In genomic region chr20:43537921-43538854, GRCh38 we compare ENCODE assay signal across 9 cellular contexts. TPM values are rescaled to one million over a fixed set of nuclear protein-coding genes. Genes with fewer than 3 reads are reported as not detected.
DNase-seq lines count a peak whose midpoint lies in the region; ATAC-seq and TF ChIP-seq lines count a peak whose summit lies in the region.
"Had no signal": no experiment of that assay in that cellular context is flagged by ENCODE, and none has a peak within 500 bp of the region (broad histone marks: within the 10 kb centered on the region; RNA-seq: fewer than 3 reads in every experiment).

No MANE protein-coding gene starts in this region.

- peaks cover 3% of the 10 kb centered on the region for H3K36me3 ChIP-seq in IMR-90 (ENCODE audit: control insufficient read depth, insufficient read depth, low read length)
- H3K36me3 ChIP-seq in RWPE2 (ENCODE audit: low read depth): peaks cover 36% of the 10 kb centered on the region
- H3K36me3 ChIP-seq in parathyroid adenoma (ENCODE audit: control insufficient read depth, insufficient read depth, low read length): no peaks in the 10 kb centered on the region

- no peak overlapping the region for H4K8ac ChIP-seq in IMR-90 (ENCODE audit: low read depth in 2 of 2, low read length in 2 of 2)

- H3K4me2 ChIP-seq in IMR-90 (ENCODE audit: low read depth, low read length) (no peak overlapping the region), parathyroid adenoma (ENCODE audit: low read length) (no peak overlapping the region)

- H3K79me1 ChIP-seq in IMR-90 (ENCODE audit: low read depth in 1 of 2, low read length in 2 of 2): no peaks in the 10 kb centered on the region

- TF ChIP-seq POLR2A in IMR-90 (IDR thresholded peaks at IDR 0.05; ENCODE audit: low read depth, low read length): no peak

- peak; percentile 96 for ATAC-seq in IMR-90 (ENCODE audit: low read depth)
- ATAC-seq in RWPE2 (ENCODE audit: low read depth): peak; percentile 54
- no peak for ATAC-seq in GM18858 (IDR thresholded peaks at IDR 0.05; ENCODE audit: unreplicated experiment)

- no peak overlapping the region for H2BK120ac ChIP-seq in IMR-90 (ENCODE audit: low read depth, low read length)

- H3K9me3 ChIP-seq in IMR-90 (ENCODE audit: control insufficient read depth, insufficient read depth, low read length) (no peaks in the 10 kb centered on the region), RWPE2 (ENCODE audit: severe bottlenecking) (no peaks in the 10 kb centered on the region), parathyroid adenoma (ENCODE audit: control insufficient read depth, low read length) (no peaks in the 10 kb centered on the region)

- H2BK5ac ChIP-seq in IMR-90 (ENCODE audit: low read depth, low read length, poor library complexity, severe bottlenecking): no peak overlapping the region

- H3K9me1 ChIP-seq in IMR-90 (ENCODE audit: insufficient read depth, low read length): no peaks in the 10 kb centered on the region; the same call in 1 of the 2 replicates

- BruUV-seq in IMR-90 (replicated peaks; lab: Mats Ljungman, UMichigan): no TSS peak

- no peak overlapping the region for H3K56ac ChIP-seq in IMR-90 (ENCODE audit: extremely low read depth, insufficient read depth, low read length)

- no peak overlapping the region for H3K23ac ChIP-seq in IMR-90 (ENCODE audit: low read depth, low read length)

- no CpG with 5 or more reads among the region's 4 CpGs for WGBS in IMR-90 (ENCODE audit: extremely low coverage in 2 of 2, insufficient read length in 1 of 2), 2 experiments

- DNase-seq in DMS 273 treated with DMSO at 0.1 percent for 48 hours (lab: John Stamatoyannopoulos, UW): peak; percentile 4
- DNase-seq in IMR-90: peak; percentile 60
- no peak for DNase-seq in RWPE2 (ENCODE audit: low spot score)
- peak; percentile 48 for DNase-seq in activated naive CD4-positive, alpha-beta T cell treated with anti-CD3 and anti-CD28 coated beads, Interleukin-2, amount 50 U/mL, for 16 hours
- DNase-seq in head of caudate nucleus: peak in 41 of 42 donors; percentile 41 to 92 (median 79)
- DNase-seq in GDM1 (lab: John Stamatoyannopoulos, UW): no peak

- no peak overlapping the region for H3K18ac ChIP-seq in IMR-90 (ENCODE audit: low read depth, low read length)

- H3K9ac ChIP-seq in IMR-90 (ENCODE audit: low read depth, low read length) (no peak overlapping the region), parathyroid adenoma (no peak overlapping the region)

- no peak overlapping the region for H2AFZ ChIP-seq in IMR-90 (replicated peaks; ENCODE audit: low read length, poor library complexity)
- H2AFZ ChIP-seq in parathyroid adenoma: no peak overlapping the region

- H4K91ac ChIP-seq in IMR-90 (ENCODE audit: insufficient read depth, low read depth, low read length): no peak overlapping the region

- no peaks in the 10 kb centered on the region for H3K79me2 ChIP-seq in parathyroid adenoma

- no peaks in the 10 kb centered on the region; the same call in 1 of the 2 replicates for H3K27me3 ChIP-seq in IMR-90 (ENCODE audit: control insufficient read depth, insufficient read depth, low read length)
- no peaks in the 10 kb centered on the region for H3K27me3 ChIP-seq in RWPE2 (ENCODE audit: insufficient read depth, poor library complexity, severe bottlenecking)
- no peaks in the 10 kb centered on the region for H3K27me3 ChIP-seq in parathyroid adenoma (ENCODE audit: control insufficient read depth, insufficient read depth, low read length)

- H2BK15ac ChIP-seq in IMR-90 (ENCODE audit: low read depth, low read length): no peak overlapping the region

- H3K27ac ChIP-seq in IMR-90 (ENCODE audit: insufficient read depth, low read length): no peak overlapping the region
- no peak overlapping the region for H3K27ac ChIP-seq in RWPE2 (ENCODE audit: poor library complexity, severe bottlenecking)
- H3K27ac ChIP-seq in parathyroid adenoma: no peak overlapping the region

- CTCF ChIA-PET in IMR-90 (lab: Yijun Ruan, JAX): interaction anchor here (0.5 to 1.6 kb wide), 10 partner anchors 10 to 542 kb away, joined by 3 to 20 read pairs (median 4); partner anchors contain the start of genes IFT52 and SGK2

- no peak overlapping the region for H2BK20ac ChIP-seq in IMR-90 (ENCODE audit: low read depth, low read length)

- H2AK5ac ChIP-seq in IMR-90 (ENCODE audit: low read depth, low read length): 0 out of 2 replicates have a peak overlapping the region, but pooled peaks have one; percentile 21

- dilution Hi-C loops in IMR-90 (cut with HindIII; ENCODE audit: low sequenced_read_pairs, unreplicated experiment): no loop called here

- no peaks in the 10 kb centered on the region for H4K20me1 ChIP-seq in IMR-90 (ENCODE audit: insufficient read depth, low read length)

- no peaks in the 10 kb centered on the region; the same call in 1 of the 2 replicates for H3K4me1 ChIP-seq in IMR-90 (ENCODE audit: control insufficient read depth, insufficient read depth, low read length)
- H3K4me1 ChIP-seq in RWPE2 (ENCODE audit: insufficient read depth, poor library complexity, severe bottlenecking): peaks cover 11% of the 10 kb centered on the region
- no peaks in the 10 kb centered on the region for H3K4me1 ChIP-seq in parathyroid adenoma

- in situ Hi-C loops in IMR-90 (cut with MboI; ENCODE audit: low sequenced_read_pairs): loop anchor here (5.0 to 10.0 kb wide), 2 partner anchors 157 to 544 kb away; no protein-coding TSS in a partner anchor

- TF ChIP-seq CTCF in IMR-90 (conservative IDR thresholded peaks at IDR 0.05; ENCODE audit: low read depth, low read length) (peak; percentile 88), RWPE2 (IDR thresholded peaks at IDR 0.05; ENCODE audit: poor library complexity, severe bottlenecking) (peak; percentile 100), parathyroid adenoma (IDR thresholded peaks at IDR 0.05) (peak; percentile 90)

- H3K4ac ChIP-seq in IMR-90 (ENCODE audit: low read depth, low read length): no peak overlapping the region

- POLR2A ChIA-PET in IMR-90 (lab: Charles Lee; ENCODE audit: unreplicated experiment): no interaction called here

- H3K4me3 ChIP-seq in IMR-90 (ENCODE audit: insufficient read depth, low read depth, low read length): no peak overlapping the region
- H3K4me3 ChIP-seq in RWPE2 (ENCODE audit: severe bottlenecking): no peak overlapping the region
- no peak overlapping the region for H3K4me3 ChIP-seq in parathyroid adenoma (ENCODE audit: low read depth, low read length)

- intact Hi-C loops in IMR-90 (cut with micrococcal nuclease): loop anchor here (1.0 to 5.0 kb wide), 5 partner anchors 52 to 555 kb away; partner anchors contain the start of gene IFT52
- intact Hi-C loops in head of caudate nucleus (cut with DNase I): no loop called here

- H3K14ac ChIP-seq in IMR-90 (replicated peaks; ENCODE audit: low read depth, low read length): no peak overlapping the region

- H4K5ac ChIP-seq in IMR-90 (ENCODE audit: low read depth, low read length): no peak overlapping the region

- TF ChIP-seq RAD21 in IMR-90 (IDR thresholded peaks at IDR 0.05; ENCODE audit: low read length): peak; percentile 83

- peak overlapping the region; percentile 2 for H2AK9ac ChIP-seq in IMR-90 (replicated peaks; ENCODE audit: low read depth, low read length, poor library complexity)

TF ChIP-seq in IMR-90, 13 proteins besides CTCF, POLR2A, EP300 and RAD21:
- TF ChIP-seq MXI1 (IDR thresholded peaks at IDR 0.05; ENCODE audit: borderline replicate concordance, low read depth, low read length) (no peak), FOS (IDR thresholded peaks at IDR 0.05; ENCODE audit: low read depth, low read length) (no peak), BHLHE40 (IDR thresholded peaks at IDR 0.05; ENCODE audit: low read depth, low read length) (no peak), SMC3 (IDR thresholded peaks at IDR 0.05; ENCODE audit: low read depth, low read length) (peak; percentile 85), RFX5 (IDR thresholded peaks at IDR 0.05; ENCODE audit: low read depth, low read length) (no peak), ELK1 (IDR thresholded peaks at IDR 0.05; ENCODE audit: borderline replicate concordance, low read depth, low read length) (no peak), USF2 (IDR thresholded peaks at IDR 0.05; ENCODE audit: low read depth, low read length) (no peak), MAFK (IDR thresholded peaks at IDR 0.05; ENCODE audit: low read depth, low read length) (no peak)
TF ChIP-seq in IMR-90: peak in this region for 1.

RNA-seq across cellular contexts. Expression of gene SGK2, which starts 20.6 kb away (rescaled TPM):
- under 0.01 TPM in 1 of 2 replicates, not detected in the other for total RNA-seq in IMR-90 (2012; rRNA removed)
- polyA plus RNA-seq in IMR-90 (2012; rRNA removed): 0.10 TPM in 1 of 2 replicates, not detected in the other
- not detected in 2 replicates for polyA plus RNA-seq in IMR-90 (2012; cell fraction: cytosol; rRNA removed)
- 1.4 and 2.0 TPM in 2 replicates for polyA plus RNA-seq in IMR-90 (2012; cell fraction: nucleus; rRNA removed; ENCODE audit: low replicate concordance)
- total RNA-seq: T-helper 1 cell treated with Interleukin-12 subunit alpha and Interleukin-12 subunit beta and Interleukin-4 antibody, amounts not matched to agents 30 ng/mL and 1 ng/mL, for 36 hours had no signal

RNA-seq across cellular contexts. Expression of gene L3MBTL1, which starts 30.7 kb away (rescaled TPM):
- total RNA-seq in IMR-90 (2012; rRNA removed): 1.7 and 2.2 TPM in 2 replicates
- polyA plus RNA-seq in IMR-90 (2012; rRNA removed): 4.3 and 4.5 TPM in 2 replicates
- 1.1 TPM in 2 replicates for polyA plus RNA-seq in IMR-90 (2012; cell fraction: cytosol; rRNA removed)
- 38.8 and 40.5 TPM in 2 replicates for polyA plus RNA-seq in IMR-90 (2012; cell fraction: nucleus; rRNA removed; ENCODE audit: low replicate concordance)

RNA-seq across cellular contexts. Expression of gene IFT52, which starts 52.5 kb away (rescaled TPM):
- total RNA-seq in IMR-90 (2012; rRNA removed): 55.6 and 60.8 TPM in 2 replicates
- polyA plus RNA-seq in IMR-90 (2012; rRNA removed): 29.7 and 31.2 TPM in 2 replicates
- 13.8 and 27.8 TPM in 2 replicates for polyA plus RNA-seq in IMR-90 (2012; cell fraction: cytosol; rRNA removed)
- 4.8 and 15.4 TPM in 2 replicates for polyA plus RNA-seq in IMR-90 (2012; cell fraction: nucleus; rRNA removed; ENCODE audit: low replicate concordance)

Comparison
In these comparisons a context has a peak if more than half of its experiments do, and no peak if none do; other contexts are left out.
1. DNase-seq: peak in DMS 273 treated with DMSO at 0.1 percent for 48 hours (single experiment), IMR-90 (single experiment), activated naive CD4-positive, alpha-beta T cell treated with anti-CD3 and anti-CD28 coated beads, Interleukin-2, amount 50 U/mL, for 16 hours (single experiment) and head of caudate nucleus (41 of 42); none in RWPE2 (single experiment) and GDM1 (single experiment).
2. Peak in every context shown above with its lines, with median percentiles within 50 percentile points of each other: CTCF ChIP-seq.